ENCODE assay signal across 1 cellular context in genomic region chr5:129767927-129768380, GRCh38.
TF ChIP-seq lines count a peak whose summit lies in the region.

No MANE protein-coding gene starts in this region.

TF ChIP-seq in HEK293, 187 proteins besides CTCF, POLR2A, EP300 and RAD21 (continued from another document):
- TF ChIP-seq TSHZ1 (tag by site-specific recombination; IDR thresholded peaks at IDR 0.05; ENCODE audit: borderline replicate concordance) (peak; percentile 24; the same call in 1 of the 2 replicates), ZNF692 (tag by site-specific recombination; IDR thresholded peaks at IDR 0.05) (peak; percentile 27; the same call in 1 of the 2 replicates), ZNF146 (tag by site-specific recombination; IDR thresholded peaks at IDR 0.05) (no peak), ZNF521 (tag by site-specific recombination; IDR thresholded peaks at IDR 0.05) (no peak), WT1 (tag by site-specific recombination; IDR thresholded peaks at IDR 0.05) (no peak)
- TF ChIP-seq, protein P1, sequence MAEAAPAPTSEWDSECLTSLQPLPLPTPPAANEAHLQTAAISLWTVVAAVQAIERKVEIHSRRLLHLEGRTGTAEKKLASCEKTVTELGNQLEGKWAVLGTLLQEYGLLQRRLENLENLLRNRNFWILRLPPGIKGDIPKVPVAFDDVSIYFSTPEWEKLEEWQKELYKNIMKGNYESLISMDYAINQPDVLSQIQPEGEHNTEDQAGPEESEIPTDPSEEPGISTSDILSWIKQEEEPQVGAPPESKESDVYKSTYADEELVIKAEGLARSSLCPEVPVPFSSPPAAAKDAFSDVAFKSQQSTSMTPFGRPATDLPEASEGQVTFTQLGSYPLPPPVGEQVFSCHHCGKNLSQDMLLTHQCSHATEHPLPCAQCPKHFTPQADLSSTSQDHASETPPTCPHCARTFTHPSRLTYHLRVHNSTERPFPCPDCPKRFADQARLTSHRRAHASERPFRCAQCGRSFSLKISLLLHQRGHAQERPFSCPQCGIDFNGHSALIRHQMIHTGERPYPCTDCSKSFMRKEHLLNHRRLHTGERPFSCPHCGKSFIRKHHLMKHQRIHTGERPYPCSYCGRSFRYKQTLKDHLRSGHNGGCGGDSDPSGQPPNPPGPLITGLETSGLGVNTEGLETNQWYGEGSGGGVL (tag by site-specific recombination; IDR thresholded peaks at IDR 0.05): no peak
TF ChIP-seq in HEK293: peak in this region for 29.
